ENCODE assay signal across 8 cellular contexts in the genomic region with DNA sequence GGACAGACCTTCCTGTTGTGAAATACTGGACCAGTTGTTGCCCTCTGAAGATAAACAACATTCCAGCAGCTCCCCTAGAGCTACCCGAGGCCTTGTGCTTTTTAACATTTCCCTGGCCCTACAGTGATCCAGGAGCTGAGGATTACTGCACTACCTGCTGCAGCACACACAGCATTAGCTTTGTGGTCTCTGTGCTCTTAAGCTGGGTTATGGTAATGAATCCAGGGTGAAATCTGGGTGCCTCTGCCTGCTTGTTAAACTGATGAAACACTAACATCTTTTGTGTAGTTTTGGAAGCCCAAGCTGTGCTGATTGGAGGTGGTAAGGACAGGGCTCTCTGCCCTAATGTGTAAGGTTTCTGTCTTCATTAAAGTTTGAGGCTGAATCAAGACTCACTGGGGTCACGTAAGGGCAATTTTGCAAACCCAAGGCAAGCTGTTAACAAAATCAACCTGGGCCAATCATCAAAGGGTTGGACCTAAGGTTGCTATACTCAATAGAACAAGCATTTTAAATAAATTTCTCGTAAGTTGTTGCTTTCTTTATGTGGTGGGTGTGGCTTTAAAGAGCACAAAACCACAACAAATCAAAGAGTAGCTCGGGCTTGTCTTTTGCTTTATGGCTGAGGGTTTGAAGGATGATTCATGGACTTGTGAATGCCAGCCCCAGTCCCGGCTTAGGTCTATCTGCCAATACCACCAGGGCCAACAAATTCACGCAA.
DNase-seq lines count a peak whose midpoint lies in the region; ATAC-seq and TF ChIP-seq lines count a peak whose summit lies in the region.

No MANE protein-coding gene starts in this region.

- in situ Hi-C loops in mammary epithelial cell (cut with MboI; ENCODE audit: low sequenced_read_pairs in 2 of 2): no loop called here

- H3K4me1 ChIP-seq in Peyer's patch (peaks cover 0 to 25% (median 0%) of the 10 kb centered on the region in 4 donors), mammary epithelial cell (ENCODE audit: insufficient read depth, low read length) (peaks cover 36% of the 10 kb centered on the region)

- peak overlapping the region; percentile 45 for H3K27ac Mint-ChIP-seq in nephron progenitor cell

- DNase-seq in EH (ENCODE audit: low read depth): peak; percentile 50
- peak in 1 of 3 donors; percentile 50 for DNase-seq in Peyer's patch
- DNase-seq in mammary epithelial cell: peak; percentile 91
- DNase-seq in nephron progenitor cell: no peak
- DNase-seq in GOT3 (lab: John Stamatoyannopoulos, UW): no peak
- no peak for DNase-seq in DMS53 treated with DMSO at 0.1 percent for 48 hours (lab: John Stamatoyannopoulos, UW; ENCODE audit: unreplicated experiment)

- peak overlapping the region; percentile 60 for H3K4me2 ChIP-seq in mammary epithelial cell (ENCODE audit: insufficient read depth, low read depth, low read length)

- WGBS in mammary epithelial cell (ENCODE audit: low coverage, missing lambda C conversion rate): 7% methylated on average over 6 of the region's 6 CpGs

- BruUV-seq in mammary epithelial cell (replicated peaks; lab: Mats Ljungman, UMichigan): no TSS peak

- H3K36me3 Mint-ChIP-seq in nephron progenitor cell (ENCODE audit: low read depth): no peaks in the 10 kb centered on the region

- H3K4me1 Mint-ChIP-seq in nephron progenitor cell: peaks cover 17% of the 10 kb centered on the region

- CTCF ChIA-PET in mammary epithelial cell (lab: Charles Lee; ENCODE audit: low non-redundant PET): no interaction called here

- peak overlapping the region in 3 of 4 donors; percentile 24 to 82 (median 76) for H3K27ac ChIP-seq in Peyer's patch
- H3K27ac ChIP-seq in mammary epithelial cell (ENCODE audit: insufficient read depth, low read depth, low read length): peak overlapping the region; percentile 88

- H3K27me3 Mint-ChIP-seq in nephron progenitor cell (ENCODE audit: low read depth, poor library complexity): peaks cover 6% of the 10 kb centered on the region

- no peaks in the 10 kb centered on the region for H3K79me2 ChIP-seq in mammary epithelial cell (ENCODE audit: insufficient read depth, low read length)

- dilution Hi-C loops in mammary epithelial cell (cut with HindIII; ENCODE audit: low sequenced_read_pairs): no loop called here

- H4K20me1 ChIP-seq in mammary epithelial cell (ENCODE audit: insufficient read depth, low read length): no peaks in the 10 kb centered on the region

- no peaks in the 10 kb centered on the region for H3K27me3 ChIP-seq in Peyer's patch
- no peaks in the 10 kb centered on the region for H3K27me3 ChIP-seq in mammary epithelial cell (ENCODE audit: insufficient read depth, low read length)

- H3K36me3 ChIP-seq in Peyer's patch (no peaks in the 10 kb centered on the region), mammary epithelial cell (ENCODE audit: insufficient read depth, low read length) (no peaks in the 10 kb centered on the region)

- H3K4me3 Mint-ChIP-seq in nephron progenitor cell: no peak overlapping the region

- TF ChIP-seq POLR2A in Peyer's patch (IDR thresholded peaks at IDR 0.05): no peak

- peak overlapping the region; percentile 71 for H2AFZ ChIP-seq in mammary epithelial cell (ENCODE audit: low read depth, low read length)

- TF ChIP-seq CTCF in Peyer's patch (IDR thresholded peaks at IDR 0.05) (no peak), mammary epithelial cell (conservative IDR thresholded peaks at IDR 0.05 in 1 of 2, IDR thresholded peaks at IDR 0.05 in 1 of 2; ENCODE audit: extremely low read depth in 1 of 2, insufficient read depth in 1 of 2, low read depth in 1 of 2, low read length in 2 of 2) (no peak), nephron progenitor cell (IDR thresholded peaks at IDR 0.05) (no peak)

- H3K4me3 ChIP-seq in Peyer's patch: no peak overlapping the region
- no peak overlapping the region for H3K4me3 ChIP-seq in mammary epithelial cell (replicated peaks in 1 of 3; ENCODE audit: insufficient read depth in 1 of 3, low read depth in 2 of 3, low read length in 3 of 3)

- H3K9me3 Mint-ChIP-seq in nephron progenitor cell: no peaks in the 10 kb centered on the region

- intact Hi-C loops in mammary epithelial cell (cut with micrococcal nuclease): loop anchor here (2.0 to 5.0 kb wide), 2 partner anchors 85 to 437 kb away; no protein-coding TSS in a partner anchor

- H3K9ac ChIP-seq in mammary epithelial cell (ENCODE audit: insufficient read depth, low read length): peak overlapping the region; percentile 57

- ATAC-seq in GM18909 (IDR thresholded peaks at IDR 0.05; ENCODE audit: poor library complexity, unreplicated experiment) (no peak), HG03571 (IDR thresholded peaks at IDR 0.05; ENCODE audit: unreplicated experiment) (no peak)

- H3K9me3 ChIP-seq in Peyer's patch: no peaks in the 10 kb centered on the region
- no peaks in the 10 kb centered on the region for H3K9me3 ChIP-seq in mammary epithelial cell (replicated peaks; ENCODE audit: insufficient read depth, low read length)

Comparison
In these comparisons a context has a peak if more than half of its experiments do, and no peak if none do; other contexts are left out.
1. DNase-seq: peak in EH (single experiment) and mammary epithelial cell (single experiment); none in nephron progenitor cell (single experiment), GOT3 (single experiment) and DMS53 treated with DMSO at 0.1 percent for 48 hours (single experiment).